ENCODE assay signal across 14 cellular contexts in genomic region chr14:33836203-33836894, GRCh38.
DNase-seq lines count a peak whose midpoint lies in the region; TF ChIP-seq lines count a peak whose summit lies in the region.
"Had no signal": no experiment of that assay in that cellular context is flagged by ENCODE, and none has a peak within 500 bp of the region (broad histone marks: within the 10 kb centered on the region; RNA-seq: fewer than 3 reads in every experiment).

No MANE protein-coding gene starts in this region.

- no peak overlapping the region for H3K27ac ChIP-seq in esophagus muscularis mucosa (replicated peaks in 1 of 4)
- H3K27ac ChIP-seq: A549 had no signal

- peak overlapping the region; percentile 84 for H3K27ac Mint-ChIP-seq in T-helper 2 cell treated with Interferon-gamma antibody and Interleukin-4, amounts not matched to agents 5 μg/mL and 100 μg/mL, for 36 hours
- no peak overlapping the region for H3K27ac Mint-ChIP-seq in progenitor cell of endocrine pancreas
- H3K27ac Mint-ChIP-seq: activated naive CD4-positive, alpha-beta T cell treated with anti-CD3 and anti-CD28 coated beads, Interleukin-2, amount 50 U/mL, for 24 hours; stimulated activated naive CD8-positive, alpha-beta T cell treated with anti-CD3 and anti-CD28 coated beads, Interleukin-15, Interleukin-2, amounts not matched to agents 100 ng/mL and 50 ng/mL, for 24 hours had no signal

- TF ChIP-seq POLR2A in esophagus muscularis mucosa (IDR thresholded peaks at IDR 0.05; ENCODE audit: low read depth): no peak

- H3K9me3 Mint-ChIP-seq in T-helper 2 cell treated with Interferon-gamma antibody and Interleukin-4, amounts not matched to agents 5 μg/mL and 100 μg/mL, for 36 hours: peaks cover 8% of the 10 kb centered on the region
- peaks cover 7% of the 10 kb centered on the region for H3K9me3 Mint-ChIP-seq in progenitor cell of endocrine pancreas (ENCODE audit: low read depth)
- H3K9me3 Mint-ChIP-seq: activated naive CD4-positive, alpha-beta T cell treated with anti-CD3 and anti-CD28 coated beads, Interleukin-2, amount 50 U/mL, for 24 hours; CD4-positive, alpha-beta memory T cell; stimulated activated naive CD8-positive, alpha-beta T cell treated with anti-CD3 and anti-CD28 coated beads, Interleukin-15, Interleukin-2, amounts not matched to agents 100 ng/mL and 50 ng/mL, for 24 hours had no signal

- no peak for TF ChIP-seq EP300 in esophagus muscularis mucosa (IDR thresholded peaks at IDR 0.05)

- H3K27me3 ChIP-seq in esophagus muscularis mucosa: no peaks in the 10 kb centered on the region

- peak; percentile 14 for DNase-seq in SKM-1 treated with dmso at 0.1 percent for 144 hours (lab: John Stamatoyannopoulos, UW; ENCODE audit: unreplicated experiment)
- DNase-seq in SKM-1 (lab: John Stamatoyannopoulos, UW; ENCODE audit: unreplicated experiment): no peak
- DNase-seq in NCI-H1105 (lab: John Stamatoyannopoulos, UW): peak; percentile 14
- peak; percentile 57 for DNase-seq in T-helper 2 cell treated with Interferon-gamma antibody and Interleukin-4, amounts not matched to agents 5 μg/mL and 100 μg/mL, for 36 hours (ENCODE audit: low spot score)
- peak; percentile 68 for DNase-seq in esophagus muscularis mucosa (ENCODE audit: extremely low spot score)
- DNase-seq in progenitor cell of endocrine pancreas (ENCODE audit: low spot score, unreplicated experiment): no peak
- DNase-seq in NCI-H524 treated with DMSO at 0.1 percent for 48 hours (lab: John Stamatoyannopoulos, UW): no peak
- DNase-seq in NCI-H82 (lab: John Stamatoyannopoulos, UW): no peak
- DNase-seq: CD4-positive, alpha-beta memory T cell; GF-D8; occipital lobe had no signal

- no peak for TF ChIP-seq CTCF in esophagus muscularis mucosa (IDR thresholded peaks at IDR 0.05)
- TF ChIP-seq CTCF in progenitor cell of endocrine pancreas (IDR thresholded peaks at IDR 0.05; ENCODE audit: unreplicated experiment): no peak

- no peaks in the 10 kb centered on the region for H3K36me3 ChIP-seq in esophagus muscularis mucosa

- peaks cover 56% of the 10 kb centered on the region for H3K4me1 Mint-ChIP-seq in T-helper 2 cell treated with Interferon-gamma antibody and Interleukin-4, amounts not matched to agents 5 μg/mL and 100 μg/mL, for 36 hours (ENCODE audit: low read depth)
- H3K4me1 Mint-ChIP-seq in progenitor cell of endocrine pancreas (ENCODE audit: low read depth): peaks cover 2% of the 10 kb centered on the region
- H3K4me1 Mint-ChIP-seq: activated naive CD4-positive, alpha-beta T cell treated with anti-CD3 and anti-CD28 coated beads, Interleukin-2, amount 50 U/mL, for 24 hours had no signal

- intact Hi-C loops in esophagus muscularis mucosa (cut with DNase I): no loop called here

- no peaks in the 10 kb centered on the region for H3K27me3 Mint-ChIP-seq in T-helper 2 cell treated with Interferon-gamma antibody and Interleukin-4, amounts not matched to agents 5 μg/mL and 100 μg/mL, for 36 hours (ENCODE audit: low read depth)
- no peaks in the 10 kb centered on the region for H3K27me3 Mint-ChIP-seq in progenitor cell of endocrine pancreas
- H3K27me3 Mint-ChIP-seq: activated naive CD4-positive, alpha-beta T cell treated with anti-CD3 and anti-CD28 coated beads, Interleukin-2, amount 50 U/mL, for 24 hours; CD4-positive, alpha-beta memory T cell; stimulated activated naive CD8-positive, alpha-beta T cell treated with anti-CD3 and anti-CD28 coated beads, Interleukin-15, Interleukin-2, amounts not matched to agents 100 ng/mL and 50 ng/mL, for 24 hours had no signal

- no peaks in the 10 kb centered on the region for H3K36me3 Mint-ChIP-seq in T-helper 2 cell treated with Interferon-gamma antibody and Interleukin-4, amounts not matched to agents 5 μg/mL and 100 μg/mL, for 36 hours (ENCODE audit: low read depth)
- no peaks in the 10 kb centered on the region for H3K36me3 Mint-ChIP-seq in progenitor cell of endocrine pancreas (ENCODE audit: insufficient read depth)
- H3K36me3 Mint-ChIP-seq: activated naive CD4-positive, alpha-beta T cell treated with anti-CD3 and anti-CD28 coated beads, Interleukin-2, amount 50 U/mL, for 24 hours; CD4-positive, alpha-beta memory T cell had no signal

- 64% methylated on average over 9 of the region's 9 CpGs for WGBS in esophagus muscularis mucosa

- peaks cover 3 to 8% (median 7%) of the 10 kb centered on the region in 4 donors for H3K4me1 ChIP-seq in esophagus muscularis mucosa
- H3K4me1 ChIP-seq: A549 had no signal

- no peaks in the 10 kb centered on the region for H3K9me3 ChIP-seq in esophagus muscularis mucosa
- H3K9me3 ChIP-seq: A549 had no signal

- H3K4me3 Mint-ChIP-seq in T-helper 2 cell treated with Interferon-gamma antibody and Interleukin-4, amounts not matched to agents 5 μg/mL and 100 μg/mL, for 36 hours: peak overlapping the region; percentile 77
- no peak overlapping the region for H3K4me3 Mint-ChIP-seq in progenitor cell of endocrine pancreas (ENCODE audit: low read depth)
- H3K4me3 Mint-ChIP-seq: activated naive CD4-positive, alpha-beta T cell treated with anti-CD3 and anti-CD28 coated beads, Interleukin-2, amount 50 U/mL, for 24 hours; CD4-positive, alpha-beta memory T cell; stimulated activated naive CD8-positive, alpha-beta T cell treated with anti-CD3 and anti-CD28 coated beads, Interleukin-15, Interleukin-2, amounts not matched to agents 100 ng/mL and 50 ng/mL, for 24 hours had no signal

- no peak overlapping the region for H3K4me3 ChIP-seq in esophagus muscularis mucosa
- H3K4me3 ChIP-seq: A549 had no signal

Comparison
In these comparisons a context has a peak if more than half of its experiments do, and no peak if none do; other contexts are left out.
1. DNase-seq: peak in SKM-1 treated with dmso at 0.1 percent for 144 hours (single experiment), NCI-H1105 (single experiment), T-helper 2 cell treated with Interferon-gamma antibody and Interleukin-4, amounts not matched to agents 5 μg/mL and 100 μg/mL, for 36 hours (single experiment) and esophagus muscularis mucosa (single experiment); none in SKM-1 (single experiment), progenitor cell of endocrine pancreas (single experiment), NCI-H524 treated with DMSO at 0.1 percent for 48 hours (single experiment) and NCI-H82 (single experiment).